In the genomic region with DNA sequence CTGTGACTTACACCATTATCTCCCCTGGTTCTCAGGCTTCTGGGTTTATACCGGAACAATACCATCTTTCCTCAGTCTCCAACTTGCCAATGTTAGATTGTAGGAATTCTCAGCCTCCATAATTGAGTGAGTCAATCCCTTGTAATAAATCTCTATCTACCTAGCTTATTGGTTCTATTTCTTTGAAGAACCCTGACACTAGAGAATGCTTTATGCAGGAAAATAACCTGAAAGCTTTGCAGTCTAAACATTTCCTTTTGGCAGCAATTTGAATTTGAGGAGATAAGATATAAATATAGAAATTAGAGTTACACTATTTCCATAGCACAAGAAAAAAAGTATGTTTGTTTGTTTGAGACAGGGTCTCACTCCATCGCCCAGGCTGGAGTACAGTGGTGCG, we compare ENCODE assay signal across 19 cellular contexts.
DNase-seq lines count a peak whose midpoint lies in the region; ATAC-seq and TF ChIP-seq lines count a peak whose summit lies in the region.
"Had no signal": no experiment of that assay in that cellular context is flagged by ENCODE, and none has a peak within 500 bp of the region (broad histone marks: within the 10 kb centered on the region; RNA-seq: fewer than 3 reads in every experiment).

No MANE protein-coding gene starts in this region.

- no peak overlapping the region for H3K9ac ChIP-seq in SK-N-SH
- H3K9ac ChIP-seq: BLaER1 treated with 17β-estradiol and CSF1 and Interleukin-3, amounts not matched to agents 10 nM and 100 nM; GM23248 had no signal

- no peaks in the 10 kb centered on the region for H3K79me2 ChIP-seq in SK-N-SH (ENCODE audit: insufficient read depth)

- H2AFZ ChIP-seq in SK-N-SH (ENCODE audit: low read depth): 0 out of 2 replicates have a peak overlapping the region, but pooled peaks have one; percentile 9
- H2AFZ ChIP-seq: GM23248 had no signal

- no peaks in the 10 kb centered on the region for H3K4me1 ChIP-seq in SK-N-SH (ENCODE audit: control insufficient read depth in 1 of 2, insufficient read depth in 2 of 2, low read depth in 1 of 2, low read length in 1 of 2)
- H3K4me1 ChIP-seq: BLaER1 treated with 17β-estradiol and CSF1 and Interleukin-3, amounts not matched to agents 10 nM and 100 nM; SJCRH30 had no signal

- 39% methylated on average over 3 of the region's 3 CpGs for WGBS in SK-N-SH (ENCODE audit: low lambda C conversion rate)

- TF ChIP-seq RAD21 in SK-N-SH (IDR thresholded peaks at IDR 0.05; ENCODE audit: low read length): no peak

- ATAC-seq in HG02884 (IDR thresholded peaks at IDR 0.05; ENCODE audit: unreplicated experiment): no peak
- no peak for ATAC-seq in HG02798 (IDR thresholded peaks at IDR 0.05; ENCODE audit: poor library complexity, unreplicated experiment)
- ATAC-seq: K562, Right ventricle myocardium inferior had no signal

- POLR2A ChIA-PET in SK-N-SH (lab: Yijun Ruan, JAX): no interaction called here

- CTCF ChIA-PET in SK-N-SH (lab: Yijun Ruan, JAX): no interaction called here

- no peaks in the 10 kb centered on the region for H4K20me1 ChIP-seq in SK-N-SH (ENCODE audit: insufficient read depth)
- H4K20me1 ChIP-seq: BLaER1 treated with 17β-estradiol and CSF1 and Interleukin-3, amounts not matched to agents 10 nM and 100 nM had no signal

- H3K27me3 ChIP-seq in SK-N-SH (ENCODE audit: insufficient read depth): no peaks in the 10 kb centered on the region
- H3K27me3 ChIP-seq: BLaER1 treated with 17β-estradiol and CSF1 and Interleukin-3, amounts not matched to agents 10 nM and 100 nM; SJCRH30 had no signal

- H3K9me2 ChIP-seq in SK-N-SH: no peaks in the 10 kb centered on the region

- TF ChIP-seq EP300 in SK-N-SH (IDR thresholded peaks at IDR 0.05; ENCODE audit: borderline replicate concordance in 1 of 2, low read depth in 1 of 2, low read length in 1 of 2): 0 out of 4 replicates have a peak, but pooled peaks of 1 of the 2 experiments have one; percentile 19

- no peaks in the 10 kb centered on the region for H3K36me3 ChIP-seq in SK-N-SH (replicated peaks in 1 of 2; ENCODE audit: control insufficient read depth in 1 of 2, insufficient read depth in 2 of 2, low read length in 1 of 2)
- H3K36me3 ChIP-seq: BLaER1 treated with 17β-estradiol and CSF1 and Interleukin-3, amounts not matched to agents 10 nM and 100 nM; SJCRH30 had no signal

- no peak overlapping the region for H3K27ac ChIP-seq in SK-N-SH (ENCODE audit: low read depth in 2 of 2, low read length in 1 of 2)
- H3K27ac ChIP-seq: BLaER1 treated with 17β-estradiol and CSF1 and Interleukin-3, amounts not matched to agents 10 nM and 100 nM; GM23248; SJCRH30 had no signal

- no peak overlapping the region for H3K4me2 ChIP-seq in SK-N-SH
- H3K4me2 ChIP-seq: BLaER1 treated with 17β-estradiol and CSF1 and Interleukin-3, amounts not matched to agents 10 nM and 100 nM had no signal

- H3K4me3 ChIP-seq in SK-N-SH (ENCODE audit: low read depth in 2 of 2, low read length in 1 of 2) (no peak overlapping the region), astrocyte of the spinal cord (ENCODE audit: low read depth, low read length) (no peak overlapping the region)
- H3K4me3 ChIP-seq: BLaER1 treated with 17β-estradiol and CSF1 and Interleukin-3, amounts not matched to agents 10 nM and 100 nM; GM23248; K562; SJCRH30 had no signal

- DNase-seq in NCI-H226: peak; percentile 68
- no peak for DNase-seq in SK-N-SH
- DNase-seq in astrocyte of the spinal cord (ENCODE audit: low read depth, low spot score): peak; percentile 17
- peak; percentile 3 for DNase-seq in renal cortical epithelial cell (ENCODE audit: low read depth)
- DNase-seq in SKM-1 treated with dmso at 0.1 percent for 144 hours (lab: John Stamatoyannopoulos, UW; ENCODE audit: unreplicated experiment): no peak
- DNase-seq: AML-193; CD4-positive, alpha-beta T cell; GM23248; H7; MM.1S; NCI-H2029 treated with DMSO at 0.1 percent for 48 hours; NCI-H526 treated with DMSO at 0.1 percent for 48 hours; SJCRH30; SW 1271 had no signal

- no peaks in the 10 kb centered on the region for H3K9me3 ChIP-seq in SK-N-SH
- H3K9me3 ChIP-seq: SJCRH30 had no signal

- no peaks in the 10 kb centered on the region for H3F3A ChIP-seq in SK-N-SH (replicated peaks; ENCODE audit: insufficient read depth)

- no peak for TF ChIP-seq CTCF in SK-N-SH (IDR thresholded peaks at IDR 0.05)
- TF ChIP-seq CTCF in astrocyte of the spinal cord (IDR thresholded peaks at IDR 0.05; ENCODE audit: low read depth, low read length): no peak

- in situ Hi-C loops in astrocyte of the spinal cord (cut with HindIII; ENCODE audit: low sequenced_read_pairs): no loop called here

TF ChIP-seq in SK-N-SH, 30 proteins besides CTCF, POLR2A, EP300 and RAD21:
- TF ChIP-seq TCF12 (IDR thresholded peaks at IDR 0.05) (0 out of 2 replicates have a peak, but pooled peaks have one; percentile 15), NFIC (IDR thresholded peaks at IDR 0.05; ENCODE audit: borderline replicate concordance) (no peak)
TF ChIP-seq in SK-N-SH: peak in this region for 1.

Comparison
In these comparisons a context has a peak if more than half of its experiments do, and no peak if none do; other contexts are left out.
1. DNase-seq: peak in NCI-H226 (single experiment), astrocyte of the spinal cord (single experiment) and renal cortical epithelial cell (single experiment); none in SK-N-SH (single experiment) and SKM-1 treated with dmso at 0.1 percent for 144 hours (single experiment).